In genomic region chr11:36265793-36266628, GRCh38 we compare ENCODE assay signal across 9 cellular contexts. TPM values are rescaled to one million over a fixed set of nuclear protein-coding genes. Genes with fewer than 3 reads are reported as not detected.
DNase-seq lines count a peak whose midpoint lies in the region; ATAC-seq and TF ChIP-seq lines count a peak whose summit lies in the region.
"Had no signal": no experiment of that assay in that cellular context is flagged by ENCODE, and none has a peak within 500 bp of the region (broad histone marks: within the 10 kb centered on the region; RNA-seq: fewer than 3 reads in every experiment).

No MANE protein-coding gene starts in this region.

- no peak overlapping the region for H3K4me3 ChIP-seq in cardiac muscle cell
- H3K4me3 ChIP-seq: SK-N-MC had no signal

- no peaks in the 10 kb centered on the region for H3K4me1 ChIP-seq in cardiac muscle cell (ENCODE audit: low read depth)

- no peak overlapping the region for H3K27ac ChIP-seq in cardiac muscle cell
- H3K27ac ChIP-seq: SK-N-MC had no signal

- TF ChIP-seq EP300 in Ishikawa (IDR thresholded peaks at IDR 0.05; ENCODE audit: borderline replicate concordance): no peak

- peaks cover 11% of the 10 kb centered on the region for H3K27me3 ChIP-seq in cardiac muscle cell

- TF ChIP-seq RAD21 in Ishikawa (IDR thresholded peaks at IDR 0.05; ENCODE audit: low read depth): peak; percentile 95

- ATAC-seq in GM19467 (IDR thresholded peaks at IDR 0.05; ENCODE audit: unreplicated experiment) (peak; percentile 57), sciatic nerve (peak; percentile 72), GM18517 (IDR thresholded peaks at IDR 0.05; ENCODE audit: unreplicated experiment) (no peak)

- TF ChIP-seq CTCF in cardiac muscle cell (IDR thresholded peaks at IDR 0.05; ENCODE audit: low read depth, low read length): peak; percentile 83

- DNase-seq in COLO829 (ENCODE audit: low spot score) (peak; percentile 66), SHP77 (lab: John Stamatoyannopoulos, UW) (peak; percentile 40 to 49), cardiac muscle cell (ENCODE audit: low read depth in 1 of 2, low spot score in 1 of 2) (peak; percentile 60 to 74), sciatic nerve (ENCODE audit: low spot score) (peak; percentile 75)
- peak in 3 of 4 experiments; percentile 32 to 51 (median 37) for DNase-seq in activated naive CD4-positive, alpha-beta T cell (lab: John Stamatoyannopoulos, UW)

- intact Hi-C loops in sciatic nerve (cut with DNase I): loop anchor here (10.0 kb wide), 1 partner anchor 651 kb away; the partner anchor contains the start of gene FJX1

- H3K36me3 ChIP-seq in cardiac muscle cell: no peaks in the 10 kb centered on the region

- no peaks in the 10 kb centered on the region for H3K9me3 ChIP-seq in cardiac muscle cell (ENCODE audit: low read depth)

TF ChIP-seq in Ishikawa, 13 proteins besides CTCF, POLR2A, EP300 and RAD21:
- TF ChIP-seq YY1 (IDR thresholded peaks at IDR 0.05; ENCODE audit: low read depth): no peak

RNA-seq across cellular contexts. Expression of gene COMMD9, which starts 23.2 kb away (rescaled TPM):
- total RNA-seq in cardiac muscle cell: 34.2 and 45.1 TPM in 2 replicates
- polyA plus RNA-seq in cardiac muscle cell: 60.0 and 84.9 TPM in 2 replicates
- 35.8 TPM for total RNA-seq in sciatic nerve

RNA-seq across cellular contexts. Expression of gene PRR5L, which starts 30.1 kb away (rescaled TPM):
- 2.6 TPM in 2 replicates for total RNA-seq in cardiac muscle cell
- 0.70 TPM in 1 of 2 replicates, not detected in the other for polyA plus RNA-seq in cardiac muscle cell
- 28.6 TPM for total RNA-seq in sciatic nerve
